Comparison of ENCODE assay signal across 22 cellular contexts in genomic region chr5:101102506-101102905, GRCh38.
DNase-seq lines count a peak whose midpoint lies in the region; ATAC-seq and TF ChIP-seq lines count a peak whose summit lies in the region.
"Had no signal": no experiment of that assay in that cellular context is flagged by ENCODE, and none has a peak within 500 bp of the region (broad histone marks: within the 10 kb centered on the region; RNA-seq: fewer than 3 reads in every experiment).

No MANE protein-coding gene starts in this region.

- no peak overlapping the region for H3K4me2 ChIP-seq in PC-3 (ENCODE audit: low read length)

- no peak for TF ChIP-seq POLR2A in breast epithelium (IDR thresholded peaks at IDR 0.05)
- no peak for TF ChIP-seq POLR2A in transverse colon (IDR thresholded peaks at IDR 0.05)

- H3K27ac Mint-ChIP-seq in MCF 10A (ENCODE audit: low read depth, unreplicated experiment): no peak overlapping the region
- H3K27ac Mint-ChIP-seq: activated CD4-positive, alpha-beta T cell treated with anti-CD3 and anti-CD28 coated beads, Interleukin-2, amount 10 ng/mL, durations not matched to agents 7 days and 5 days; mesothelial cell of epicardium; nephron progenitor cell had no signal

- no peaks in the 10 kb centered on the region for H4K20me1 ChIP-seq in PC-3 (ENCODE audit: low read length)

- TF ChIP-seq CTCF in MCF 10A (IDR thresholded peaks at IDR 0.05; ENCODE audit: unreplicated experiment): no peak
- TF ChIP-seq CTCF in breast epithelium (IDR thresholded peaks at IDR 0.05): no peak
- no peak for TF ChIP-seq CTCF in PC-3 (conservative IDR thresholded peaks at IDR 0.05; ENCODE audit: low read depth, low read length)
- no peak for TF ChIP-seq CTCF in transverse colon (IDR thresholded peaks at IDR 0.05)

- no peaks in the 10 kb centered on the region for H3F3A ChIP-seq in PC-3 (ENCODE audit: low read length, unreplicated experiment)

- no peaks in the 10 kb centered on the region for H3K79me2 ChIP-seq in PC-3 (ENCODE audit: low read length)

- POLR2A ChIA-PET in MCF 10A (lab: Yijun Ruan, JAX) (no interaction called here), PC-3 (lab: Charles Lee; ENCODE audit: unreplicated experiment) (no interaction called here)

- no peak overlapping the region for H3K9ac ChIP-seq in PC-3 (ENCODE audit: low read length)

- no peaks in the 10 kb centered on the region for H3K4me1 Mint-ChIP-seq in MCF 10A (ENCODE audit: insufficient read depth, unreplicated experiment)
- H3K4me1 Mint-ChIP-seq: activated CD4-positive, alpha-beta T cell treated with anti-CD3 and anti-CD28 coated beads, Interleukin-2, amount 10 ng/mL, durations not matched to agents 7 days and 5 days had no signal

- DNase-seq in MCF 10A (ENCODE audit: unreplicated experiment) (peak; percentile 33), breast epithelium (ENCODE audit: low spot score in 2 of 2) (no peak), PC-3 (peak; percentile 62), glomerular visceral epithelial cell (ENCODE audit: extremely low spot score) (peak; percentile 18), Kasumi-1 (lab: John Stamatoyannopoulos, UW) (no peak), transverse colon (no peak), GF-D8 (lab: John Stamatoyannopoulos, UW) (no peak), G401 (ENCODE audit: low spot score) (no peak)
- DNase-seq: activated CD4-positive, alpha-beta T cell treated with anti-CD3 and anti-CD28 coated beads, Interleukin-2, amount 10 ng/mL, durations not matched to agents 7 days and 5 days; activated gamma-delta T cell; amygdala; DMS79; effector CD4-positive, alpha-beta T cell; MV-4-11; NCI-H2081; NCI-H526 treated with DMSO at 0.1 percent for 48 hours; nephron progenitor cell; substantia nigra; SW 1271 had no signal

- H3K9me3 ChIP-seq in breast epithelium (no peaks in the 10 kb centered on the region), PC-3 (ENCODE audit: low read length) (no peaks in the 10 kb centered on the region), transverse colon (no peaks in the 10 kb centered on the region)
- H3K9me3 ChIP-seq: prostate gland had no signal

- H3K27ac ChIP-seq in breast epithelium: no peak overlapping the region
- H3K27ac ChIP-seq in PC-3 (ENCODE audit: low read length): no peak overlapping the region
- no peak overlapping the region for H3K27ac ChIP-seq in transverse colon
- H3K27ac ChIP-seq: C4-2B, prostate gland had no signal

- H3K4me3 ChIP-seq in breast epithelium: no peak overlapping the region
- H3K4me3 ChIP-seq in PC-3 (ENCODE audit: low read length): no peak overlapping the region
- no peak overlapping the region for H3K4me3 ChIP-seq in transverse colon
- H3K4me3 ChIP-seq: prostate gland had no signal

- CTCF ChIA-PET in MCF 10A (lab: Yijun Ruan, JAX) (no interaction called here), PC-3 (lab: Charles Lee) (no interaction called here)

- intact Hi-C loops in MCF 10A (cut with micrococcal nuclease) (no loop called here), breast epithelium (cut with DNase I; ENCODE audit: low total_unique reads) (no loop called here), PC-3 (cut with micrococcal nuclease) (no loop called here), transverse colon (cut with DNase I; ENCODE audit: low total_unique reads) (no loop called here)

- no peaks in the 10 kb centered on the region for H3K9me3 Mint-ChIP-seq in MCF 10A (ENCODE audit: unreplicated experiment)
- H3K9me3 Mint-ChIP-seq: activated CD4-positive, alpha-beta T cell treated with anti-CD3 and anti-CD28 coated beads, Interleukin-2, amount 10 ng/mL, durations not matched to agents 7 days and 5 days; nephron progenitor cell had no signal

- H3K36me3 ChIP-seq in breast epithelium: no peaks in the 10 kb centered on the region
- H3K36me3 ChIP-seq in PC-3 (ENCODE audit: low read depth, low read length): no peaks in the 10 kb centered on the region
- no peaks in the 10 kb centered on the region for H3K36me3 ChIP-seq in transverse colon
- H3K36me3 ChIP-seq: prostate gland had no signal

- in situ Hi-C loops in transverse colon (cut with MboI; ENCODE audit: low pct_ligation_motif_present in 1 of 4, low pct_unique_long_range_greater_than_20kb in 1 of 4, low sequenced_read_pairs in 3 of 4): no loop called here
- in situ Hi-C loops in G401 (cut with HindIII; ENCODE audit: low sequenced_read_pairs): no loop called here

- H3K27me3 ChIP-seq in breast epithelium: no peaks in the 10 kb centered on the region
- no peaks in the 10 kb centered on the region for H3K27me3 ChIP-seq in PC-3 (ENCODE audit: low read length)
- no peaks in the 10 kb centered on the region for H3K27me3 ChIP-seq in transverse colon

- H3K4me1 ChIP-seq in breast epithelium (no peaks in the 10 kb centered on the region), PC-3 (ENCODE audit: insufficient read depth, low read length) (no peaks in the 10 kb centered on the region), transverse colon (no peaks in the 10 kb centered on the region)
- H3K4me1 ChIP-seq: prostate gland had no signal

- ATAC-seq in PC-3: peak; percentile 82

- BruUV-seq in MCF 10A (replicated peaks; lab: Mats Ljungman, UMichigan) (no TSS peak), PC-3 (replicated peaks; lab: Mats Ljungman, UMichigan) (no TSS peak)

- H3K4me3 Mint-ChIP-seq in MCF 10A (ENCODE audit: unreplicated experiment): no peak overlapping the region
- H3K4me3 Mint-ChIP-seq: activated CD4-positive, alpha-beta T cell treated with anti-CD3 and anti-CD28 coated beads, Interleukin-2, amount 10 ng/mL, durations not matched to agents 7 days and 5 days; mesothelial cell of epicardium; nephron progenitor cell had no signal

- H3K36me3 Mint-ChIP-seq in MCF 10A (ENCODE audit: insufficient read depth, unreplicated experiment): no peaks in the 10 kb centered on the region
- H3K36me3 Mint-ChIP-seq: mesothelial cell of epicardium had no signal

- no peak for TF ChIP-seq EP300 in transverse colon (IDR thresholded peaks at IDR 0.05; ENCODE audit: low read depth)

- H3K9me2 ChIP-seq in PC-3 (replicated peaks; ENCODE audit: low read length): no peaks in the 10 kb centered on the region

- H2AFZ ChIP-seq in PC-3 (ENCODE audit: low read length): no peak overlapping the region

- no peaks in the 10 kb centered on the region for H3K27me3 Mint-ChIP-seq in MCF 10A (ENCODE audit: insufficient read depth, unreplicated experiment)
- H3K27me3 Mint-ChIP-seq: activated CD4-positive, alpha-beta T cell treated with anti-CD3 and anti-CD28 coated beads, Interleukin-2, amount 10 ng/mL, durations not matched to agents 7 days and 5 days had no signal

Comparison
In these comparisons a context has a peak if more than half of its experiments do, and no peak if none do; other contexts are left out.
1. DNase-seq: peak in MCF 10A (single experiment), PC-3 (single experiment) and glomerular visceral epithelial cell (single experiment); none in breast epithelium (0 of 2), Kasumi-1 (0 of 2), transverse colon (single experiment), GF-D8 (single experiment) and G401 (single experiment).